Comparison of ENCODE assay signal across 10 cellular contexts in the genomic region with DNA sequence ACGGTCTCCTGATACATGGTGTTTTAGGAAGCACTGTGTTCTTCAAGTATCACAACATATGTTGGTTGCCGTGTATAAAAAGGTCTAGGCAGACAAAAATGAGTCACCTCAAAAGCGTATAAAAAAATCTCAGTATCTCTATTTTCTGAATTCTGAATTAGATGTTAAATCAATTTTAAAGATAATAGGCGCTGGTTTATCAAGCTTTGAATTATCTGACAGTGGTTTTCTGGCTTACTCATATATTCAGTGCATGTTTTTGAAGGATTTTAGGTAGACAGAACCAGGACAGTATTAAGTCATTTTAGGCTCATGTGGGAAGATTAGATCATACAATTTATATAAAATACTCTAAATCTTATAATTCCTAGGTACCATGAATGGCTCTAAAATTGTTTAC.
"Had no signal": no experiment of that assay in that cellular context is flagged by ENCODE, and none has a peak within 500 bp of the region (broad histone marks: within the 10 kb centered on the region; RNA-seq: fewer than 3 reads in every experiment).

No MANE protein-coding gene starts in this region.

- H3K4me3 ChIP-seq: GM23248, HAP-1 had no signal

- H3K9me3 ChIP-seq: HAP-1 had no signal

- H3K4me3 Mint-ChIP-seq: HFFc6 had no signal

- H3K4me1 Mint-ChIP-seq: IgD-negative memory B cell had no signal

- H2AFZ ChIP-seq: GM23248 had no signal

- H3K27ac ChIP-seq: GM23248, HL-60 had no signal

- H3K27me3 Mint-ChIP-seq: IgD-negative memory B cell had no signal

- H3K9ac ChIP-seq: GM23248 had no signal

- DNase-seq: GM23248, GOT3, H7, HFFc6, KBM-7 had no signal

- ATAC-seq: HCT116, HepG2 had no signal

- H3K27ac Mint-ChIP-seq: HFFc6, IgD-negative memory B cell had no signal
